In the genomic region with DNA sequence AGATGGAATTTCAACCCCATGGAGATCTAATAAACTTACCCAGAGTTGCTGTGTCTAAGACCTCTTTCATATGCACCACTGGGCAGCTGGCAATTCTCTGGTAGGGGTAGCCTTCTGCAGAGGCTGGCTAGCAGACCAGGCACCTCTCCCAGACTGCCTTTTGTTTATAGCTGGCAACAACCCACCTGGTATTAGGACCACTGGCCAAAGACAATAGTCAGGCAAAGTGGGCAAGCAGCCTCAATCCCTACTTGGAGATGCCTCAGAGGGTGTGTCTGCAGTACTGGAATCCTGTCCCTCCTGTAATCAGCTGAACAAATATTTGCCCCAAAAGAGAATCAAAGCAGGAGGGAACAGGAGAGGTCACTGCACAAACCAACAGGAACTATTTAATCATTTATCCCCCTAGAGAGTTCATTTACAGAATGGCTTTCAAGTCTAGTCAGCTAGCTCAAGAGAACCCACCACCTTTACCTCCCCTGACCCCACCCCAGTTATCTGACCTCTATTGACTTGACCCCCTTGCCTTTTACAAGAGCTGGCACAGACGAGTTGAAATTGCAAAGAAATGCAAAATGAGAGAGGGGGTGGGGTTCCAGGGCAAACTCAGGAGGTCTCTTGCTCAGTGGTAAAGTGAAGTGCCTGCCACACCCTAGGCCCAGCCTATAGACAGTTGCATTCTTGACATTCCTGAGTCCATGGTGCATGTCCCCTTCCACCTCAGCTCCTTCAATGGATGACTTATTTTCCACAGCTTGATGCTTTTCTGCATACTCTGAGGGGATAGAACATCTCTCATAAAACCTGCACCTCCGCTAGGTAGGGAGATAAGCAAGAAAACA, we compare ENCODE assay signal across 8 cellular contexts. TPM values are rescaled to one million over a fixed set of nuclear protein-coding genes. Genes with fewer than 3 reads are reported as not detected.
A peak's percentile ranks its signal among the peaks of the same experiment; 100 is the strongest.
DNase-seq lines count a peak whose midpoint lies in the region; ATAC-seq, FAIRE-seq and TF ChIP-seq lines count a peak whose summit lies in the region.

No MANE protein-coding gene starts in this region.

- no peak for ATAC-seq in K562
- no peak for ATAC-seq in left lung

- peaks cover 93% of the 10 kb centered on the region for H3K36me3 Mint-ChIP-seq in Caco-2 (ENCODE audit: insufficient read depth, unreplicated experiment)

- H3K9ac ChIP-seq in K562 (ENCODE audit: insufficient read depth in 1 of 2, low read depth in 2 of 2, low read length in 2 of 2) = peak overlapping the region; percentile 92 to 94; a peak in 3 of 4 replicates

- peak overlapping the region; percentile 95 for H3K4me2 ChIP-seq in K562 (ENCODE audit: insufficient read depth, low read length)

- CTCF ChIA-PET in Caco-2 (lab: Charles Lee) (interaction anchor here (0.6 to 6.4 kb wide), 22 partner anchors 8 to 199 kb away, joined by 3 to 394 read pairs (median 5); partner anchors contain the start of gene TPX2), K562 (lab: Yijun Ruan, JAX; ENCODE audit: low intra/inter-chr PET ratio) (no interaction called here)

- H3K4me1 ChIP-seq in Caco-2 (peaks cover 46% of the 10 kb centered on the region), K562 (replicated peaks in 1 of 2; ENCODE audit: control insufficient read depth in 2 of 2, insufficient read depth in 2 of 2, low read length in 2 of 2) (peaks cover 28 to 29% of the 10 kb centered on the region in 2 experiments; a peak in 4 of 5 replicates), left lung (peaks cover 28 to 77% of the 10 kb centered on the region in 2 donors), thymus (ENCODE audit: control insufficient read depth, insufficient read depth, low read length) (peaks cover 25% of the 10 kb centered on the region)

- peaks cover 10% of the 10 kb centered on the region for H4K20me1 ChIP-seq in K562 (replicated peaks; ENCODE audit: control insufficient read depth, insufficient read depth, low read length)

- H2AFZ ChIP-seq in K562 (ENCODE audit: low read depth, low read length) = no peak overlapping the region

- H3K9me3 ChIP-seq in Caco-2 (no peaks in the 10 kb centered on the region), MG63 (no peaks in the 10 kb centered on the region), K562 (replicated peaks; ENCODE audit: control insufficient read depth, insufficient read depth, low read depth, low read length) (no peaks in the 10 kb centered on the region), left lung (no peaks in the 10 kb centered on the region), thymus (ENCODE audit: control insufficient read depth) (no peaks in the 10 kb centered on the region)

- peaks cover 22% of the 10 kb centered on the region for H3K36me3 ChIP-seq in Caco-2 (ENCODE audit: control insufficient read depth, insufficient read depth, low read length)
- H3K36me3 ChIP-seq in MG63 = peaks cover 61% of the 10 kb centered on the region
- H3K36me3 ChIP-seq in K562 (ENCODE audit: control insufficient read depth, insufficient read depth, low read length) = peaks cover 67% of the 10 kb centered on the region
- peaks cover 0 to 45% of the 10 kb centered on the region in 2 donors for H3K36me3 ChIP-seq in left lung
- peaks cover 24% of the 10 kb centered on the region for H3K36me3 ChIP-seq in thymus (ENCODE audit: control insufficient read depth, insufficient read depth)

- FAIRE-seq in K562 (lab: Jason Lieb, UNC) = no peak

- intact Hi-C loops in Caco-2 (cut with micrococcal nuclease; ENCODE audit: unreplicated experiment) (loop anchor here (1.0 kb wide), 7 partner anchors 8 to 147 kb away; no protein-coding TSS in a partner anchor), K562 (cut with micrococcal nuclease) (loop anchor here (2.0 kb wide), 1 partner anchor 13 kb away; no protein-coding TSS in a partner anchor), left lung (cut with DNase I) (loop anchor here (5.0 to 10.0 kb wide), 2 partner anchors 53 to 55 kb away; no protein-coding TSS in a partner anchor)

- TF ChIP-seq CTCF in Caco-2 (IDR thresholded peaks at IDR 0.05; ENCODE audit: insufficient read depth in 1 of 2, low read depth in 1 of 2, low read length in 1 of 2, severe bottlenecking in 1 of 2, unreplicated experiment in 1 of 2) (no peak), K562 (IDR thresholded peaks at IDR 0.05 in 2 of 3, conservative IDR thresholded peaks at IDR 0.05 in 1 of 3; ENCODE audit: insufficient read depth in 2 of 3, low read depth in 1 of 3, low read length in 3 of 3) (no peak), left lung (IDR thresholded peaks at IDR 0.05) (no peak)

- H3K27ac Mint-ChIP-seq in Caco-2 (ENCODE audit: unreplicated experiment) = peak overlapping the region; percentile 97

- no peaks in the 10 kb centered on the region for H3K9me3 Mint-ChIP-seq in Caco-2 (ENCODE audit: unreplicated experiment)

- no peaks in the 10 kb centered on the region for H3K9me1 ChIP-seq in K562 (ENCODE audit: control insufficient read depth, insufficient read depth, low read length)

- in situ Hi-C loops in K562 (cut with MboI) = loop anchor here (10.0 kb wide), 1 partner anchor 55 kb away; no protein-coding TSS in a partner anchor

- WGBS in K562 (ENCODE audit: insufficient coverage, low coverage, missing lambda C conversion rate) = 3% methylated on average over 2 of the region's 2 CpGs
- WGBS in thymus = 44% methylated on average over 2 of the region's 2 CpGs

- no peak for TF ChIP-seq EP300 in K562 (IDR thresholded peaks at IDR 0.05; ENCODE audit: low read length)

- peak overlapping the region; percentile 96 for H3K4me3 Mint-ChIP-seq in Caco-2 (ENCODE audit: unreplicated experiment)

- BruUV-seq in Caco-2 (replicated peaks; lab: Mats Ljungman, UMichigan) = no TSS peak
- BruUV-seq in K562 (replicated peaks; lab: Mats Ljungman, UMichigan) = no TSS peak

- DNase-seq in Caco-2 = peak; percentile 99 to 100
- DNase-seq in MG63 = peak; percentile 88
- peak in 2 of 4 experiments; percentile 15 to 38 for DNase-seq in K562 (ENCODE audit: extremely low read depth in 1 of 4, low spot score in 3 of 4)
- DNase-seq in left lung = no peak
- no peak for DNase-seq in SKM-1 treated with dmso at 0.1 percent for 144 hours (lab: John Stamatoyannopoulos, UW; ENCODE audit: unreplicated experiment)
- no peak for DNase-seq in hepatic stellate cell (ENCODE audit: low spot score)
- DNase-seq in ecto neural progenitor cell (ENCODE audit: low spot score) = no peak

- POLR2A ChIA-PET in Caco-2 (lab: Charles Lee) (interaction anchor here (0.6 to 6.5 kb wide), 23 partner anchors 9 to 508 kb away, joined by 3 to 178 read pairs (median 10); partner anchors contain the start of genes ID1 and TPX2), K562 (lab: Yijun Ruan, JAX) (interaction anchor here (0.6 to 2.8 kb wide), 10 partner anchors 9 to 145 kb away, joined by 3 to 21 read pairs (median 4); no protein-coding TSS in a partner anchor)

- H3K27me3 Mint-ChIP-seq in Caco-2 (ENCODE audit: insufficient read depth, unreplicated experiment) = no peaks in the 10 kb centered on the region

- no peak for TF ChIP-seq POLR2A in K562 (conservative IDR thresholded peaks at IDR 0.05)

- peaks cover 85% of the 10 kb centered on the region for H3K79me2 ChIP-seq in K562 (ENCODE audit: control insufficient read depth, insufficient read depth, low read length)

- H3K4me1 Mint-ChIP-seq in Caco-2 (ENCODE audit: low read depth, unreplicated experiment) = peaks cover 45% of the 10 kb centered on the region

- TF ChIP-seq RAD21 in K562 (CRISPR knock-in tag; conservative IDR thresholded peaks at IDR 0.05 in 1 of 2, IDR thresholded peaks at IDR 0.05 in 1 of 2) = no peak

- H3K4me3 ChIP-seq in Caco-2 (ENCODE audit: low read depth, low read length) (peak overlapping the region; percentile 75), MG63 (peak overlapping the region; percentile 97), K562 (peak overlapping the region; percentile 88), left lung (peak overlapping the region; percentile 65 to 85), thymus (ENCODE audit: low read length) (peak overlapping the region; percentile 75)

- peak overlapping the region; percentile 92; the same call in 2 of the 3 replicates for H3K27ac ChIP-seq in K562 (ENCODE audit: extremely low read depth, low read depth, low read length)
- peak overlapping the region; percentile 97 to 99 for H3K27ac ChIP-seq in left lung
- H3K27ac ChIP-seq in thymus (ENCODE audit: low read depth) = peak overlapping the region; percentile 99

- H3K27me3 ChIP-seq in Caco-2 (replicated peaks; ENCODE audit: control insufficient read depth, insufficient read depth, low read length) (no peaks in the 10 kb centered on the region), MG63 (no peaks in the 10 kb centered on the region), K562 (ENCODE audit: control insufficient read depth in 2 of 2, insufficient read depth in 2 of 2, low read length in 2 of 2) (no peaks in the 10 kb centered on the region), left lung (no peaks in the 10 kb centered on the region), thymus (ENCODE audit: control insufficient read depth, insufficient read depth) (no peaks in the 10 kb centered on the region)

RNA-seq across cellular contexts. Expression of gene BCL2L1, which starts 2.8 kb away (rescaled TPM):
- 444 and 469 TPM in 2 replicates for total RNA-seq in Caco-2 (2022)
- total RNA-seq in MG63 (2014; rRNA removed; shearing (Covaris generic); ENCODE audit: low replicate concordance) = 63.0 and 64.2 TPM in 2 replicates
- 162 and 267 TPM in 2 replicates for total RNA-seq in K562 (2011; cell fraction: chromatin; rRNA removed; ENCODE audit: low replicate concordance)
- total RNA-seq in K562 (2011; cell fraction: nucleolus; rRNA removed) = 145 and 154 TPM in 2 replicates
- total RNA-seq in K562 (2011; cell fraction: nucleoplasm; rRNA removed) = 113 and 150 TPM in 2 replicates
- 137 and 179 TPM in 2 replicates for total RNA-seq in K562 (2014; rRNA removed)
- 72.0 and 81.3 TPM in 2 replicates for total RNA-seq in K562 (2014; rRNA removed; fragmentation: Illumina TruSeq; extraction: Trizol)
- total RNA-seq in K562 (2015; rRNA removed; fragmentation: Illumina TruSeq; extraction: Trizol) = 88.7 and 89.1 TPM in 2 replicates
- total RNA-seq in K562 (2021) = 150 and 157 TPM in 2 replicates
- polyA plus RNA-seq in K562 (2011; rRNA removed) = 120 and 121 TPM in 2 replicates
- 113 and 145 TPM in 2 replicates for polyA plus RNA-seq in K562 (2011; cell fraction: cytosol; rRNA removed)
- polyA plus RNA-seq in K562 (2011; cell fraction: nucleus; rRNA removed) = 70.0 and 81.2 TPM in 2 replicates
- polyA plus RNA-seq in K562 (2012) = 134 and 224 TPM in 2 replicates
- 182 and 187 TPM in 2 replicates for polyA plus RNA-seq in K562 (2014; fragmentation: Illumina TruSeq; extraction: Trizol)
- polyA plus RNA-seq in K562 (2014; fragmentation: Nextera tagmentation; extraction: Ambion mirVana) = 10 to 100 TPM in 1 of 2 experiments, 1 to 10 TPM in 1; 3.3 to 17.9 TPM
- polyA plus RNA-seq in K562 (2014; rRNA removed) = 140 and 156 TPM in 2 replicates
- polyA minus RNA-seq in K562 (2011; rRNA and poly(A)+ RNA removed) = 87.8 and 101 TPM in 2 replicates
- polyA minus RNA-seq in K562 (2011; cell fraction: cytosol; rRNA and poly(A)+ RNA removed) = 56.3 and 61.7 TPM in 2 replicates
- 74.2 and 92.5 TPM in 2 replicates for polyA minus RNA-seq in K562 (2011; cell fraction: nucleus; rRNA and poly(A)+ RNA removed)
- 100 to 1,000 TPM; 122 to 181 TPM for total RNA-seq in left lung
- 58.3 TPM for polyA plus RNA-seq in thymus

RNA-seq across cellular contexts. Expression of gene TPX2, which starts 19.2 kb away (rescaled TPM):
- total RNA-seq in Caco-2 (2022) (221 and 237 TPM in 2 replicates), K562 (2014; rRNA removed) (143 and 153 TPM in 2 replicates), K562 (2014; rRNA removed; fragmentation: Illumina TruSeq; extraction: Trizol) (133 and 153 TPM in 2 replicates), K562 (2015; rRNA removed; fragmentation: Illumina TruSeq; extraction: Trizol) (134 TPM in 2 replicates), K562 (2021) (144 and 171 TPM in 2 replicates), left lung (10 to 100 TPM in 1 of 2 donors, 1 to 10 TPM in 1; 5.1 to 16.5 TPM)
- total RNA-seq in MG63 (2014; rRNA removed; shearing (Covaris generic); ENCODE audit: low replicate concordance) = 123 and 139 TPM in 2 replicates
- total RNA-seq in K562 (2011; cell fraction: chromatin; rRNA removed; ENCODE audit: low replicate concordance) = 34.1 and 68.4 TPM in 2 replicates
- 33.2 and 33.7 TPM in 2 replicates for total RNA-seq in K562 (2011; cell fraction: nucleolus; rRNA removed)
- total RNA-seq in K562 (2011; cell fraction: nucleoplasm; rRNA removed) = 50.5 and 54.4 TPM in 2 replicates
- polyA plus RNA-seq in K562 (2011; rRNA removed) (89.7 and 108 TPM in 2 replicates), K562 (2014; fragmentation: Illumina TruSeq; extraction: Trizol) (212 and 241 TPM in 2 replicates), K562 (2014; fragmentation: Nextera tagmentation; extraction: Ambion mirVana) (10 to 100 TPM; 48.0 to 57.8 TPM), K562 (2014; rRNA removed) (101 and 112 TPM in 2 replicates), thymus (8.2 TPM)
- polyA plus RNA-seq in K562 (2011; cell fraction: cytosol; rRNA removed) = 32.9 and 56.0 TPM in 2 replicates
- polyA plus RNA-seq in K562 (2011; cell fraction: nucleus; rRNA removed) = 157 and 160 TPM in 2 replicates
- 117 and 130 TPM in 2 replicates for polyA plus RNA-seq in K562 (2012)
- polyA minus RNA-seq in K562 (2011; rRNA and poly(A)+ RNA removed) = 140 and 157 TPM in 2 replicates
- polyA minus RNA-seq in K562 (2011; cell fraction: cytosol; rRNA and poly(A)+ RNA removed) = 54.2 and 70.1 TPM in 2 replicates
- polyA minus RNA-seq in K562 (2011; cell fraction: nucleus; rRNA and poly(A)+ RNA removed) = 47.8 and 109 TPM in 2 replicates

Comparison
In these comparisons a context has a peak if more than half of its experiments do, and no peak if none do; other contexts are left out.
1. DNase-seq: peak in Caco-2 (2 of 2) and MG63 (single experiment); none in left lung (0 of 2), SKM-1 treated with dmso at 0.1 percent for 144 hours (single experiment), hepatic stellate cell (single experiment) and ecto neural progenitor cell (single experiment).
2. Peak in every context shown above with its lines, with median percentiles within 50 percentile points of each other: H3K4me3 ChIP-seq and H3K27ac ChIP-seq.